19 cellular contexts compared by ENCODE assay signal in genomic region chr2:229252280-229252679, GRCh38. TPM values are rescaled to one million over a fixed set of nuclear protein-coding genes. Genes with fewer than 3 reads are reported as not detected.
A peak's percentile ranks its signal among the peaks of the same experiment; 100 is the strongest.
DNase-seq lines count a peak whose midpoint lies in the region; ATAC-seq, FAIRE-seq and TF ChIP-seq lines count a peak whose summit lies in the region.
"Had no signal": no experiment of that assay in that cellular context is flagged by ENCODE, and none has a peak within 500 bp of the region (broad histone marks: within the 10 kb centered on the region; RNA-seq: fewer than 3 reads in every experiment).

No MANE protein-coding gene starts in this region.

- H3K4me3 ChIP-seq in left ventricle myocardium inferior (no peak overlapping the region), bronchial epithelial cell (ENCODE audit: low read depth, low read length) (no peak overlapping the region)
- H3K4me3 ChIP-seq: BLaER1 treated with 17β-estradiol and CSF1 and Interleukin-3, amounts not matched to agents 10 nM and 100 nM; GM23248 had no signal

- no peaks in the 10 kb centered on the region for H3K27me3 Mint-ChIP-seq in activated naive CD4-positive, alpha-beta T cell treated with anti-CD3 and anti-CD28 coated beads for 36 hours (ENCODE audit: low read depth)
- H3K27me3 Mint-ChIP-seq: B cell; CD4-positive, CD25-positive, alpha-beta regulatory T cell had no signal

- no peaks in the 10 kb centered on the region for H3K36me3 Mint-ChIP-seq in activated naive CD4-positive, alpha-beta T cell treated with anti-CD3 and anti-CD28 coated beads for 36 hours (ENCODE audit: low read depth)
- H3K36me3 Mint-ChIP-seq: CD4-positive, CD25-positive, alpha-beta regulatory T cell; CD8-positive, alpha-beta memory T cell had no signal

- H3K9me3 ChIP-seq in left ventricle myocardium inferior (replicated peaks), result no peaks in the 10 kb centered on the region
- H3K9me3 ChIP-seq: BLaER1 treated with 17β-estradiol and CSF1 and Interleukin-3, amounts not matched to agents 10 nM and 100 nM; Caco-2 had no signal

- intact Hi-C loops in left ventricle myocardium inferior (cut with micrococcal nuclease), result no loop called here
- intact Hi-C loops in Right ventricle myocardium inferior (cut with DNase I), result no loop called here
- intact Hi-C loops in sciatic nerve (cut with DNase I), result no loop called here
- intact Hi-C loops in posterior cingulate gyrus (cut with DNase I), result no loop called here
- intact Hi-C loops in activated naive CD4-positive, alpha-beta T cell treated with anti-CD3 and anti-CD28 coated beads for 36 hours (cut with micrococcal nuclease), result no loop called here

- ATAC-seq in Right ventricle myocardium inferior (no peak), sciatic nerve (peak; percentile 3)

- peaks cover 4% of the 10 kb centered on the region for H3K36me3 ChIP-seq in left ventricle myocardium inferior
- H3K36me3 ChIP-seq in bronchial epithelial cell (ENCODE audit: control insufficient read depth, insufficient read depth, low read length), result no peaks in the 10 kb centered on the region
- H3K36me3 ChIP-seq: BLaER1 treated with 17β-estradiol and CSF1 and Interleukin-3, amounts not matched to agents 10 nM and 100 nM had no signal

- DNase-seq in left ventricle myocardium inferior, result no peak
- DNase-seq in Right ventricle myocardium inferior (ENCODE audit: missing footprints), result no peak
- DNase-seq in bronchial epithelial cell (ENCODE audit: low read depth), result peak; percentile 35
- no peak for DNase-seq in sciatic nerve (ENCODE audit: low spot score)
- DNase-seq in posterior cingulate gyrus, result no peak
- DNase-seq in activated CD4-positive, alpha-beta T cell treated with anti-CD3 and anti-CD28 coated beads for 1 hour, result no peak
- no peak for DNase-seq in activated naive CD4-positive, alpha-beta T cell treated with anti-CD3 and anti-CD28 coated beads for 36 hours
- DNase-seq: Caco-2; CD4-positive, CD25-positive, alpha-beta regulatory T cell; CD8-positive, alpha-beta memory T cell; GM23248; HCEC 1CT had no signal

- no peaks in the 10 kb centered on the region for H3K27me3 ChIP-seq in left ventricle myocardium inferior (ENCODE audit: low read depth)
- no peaks in the 10 kb centered on the region for H3K27me3 ChIP-seq in bronchial epithelial cell (ENCODE audit: control insufficient read depth, insufficient read depth, low read length)
- H3K27me3 ChIP-seq: BLaER1 treated with 17β-estradiol and CSF1 and Interleukin-3, amounts not matched to agents 10 nM and 100 nM had no signal

- H3K9me3 Mint-ChIP-seq in activated naive CD4-positive, alpha-beta T cell treated with anti-CD3 and anti-CD28 coated beads for 36 hours, result no peaks in the 10 kb centered on the region

- CTCF ChIA-PET in activated naive CD4-positive, alpha-beta T cell treated with anti-CD3 and anti-CD28 coated beads for 36 hours (lab: Charles Lee), result no interaction called here

- H3K27ac ChIP-seq in left ventricle myocardium inferior (replicated peaks), result peak overlapping the region; percentile 45
- H3K27ac ChIP-seq: BLaER1 treated with 17β-estradiol and CSF1 and Interleukin-3, amounts not matched to agents 10 nM and 100 nM; GM23248 had no signal

- H3K4me1 Mint-ChIP-seq in activated naive CD4-positive, alpha-beta T cell treated with anti-CD3 and anti-CD28 coated beads for 36 hours (ENCODE audit: low read depth), result no peaks in the 10 kb centered on the region
- H3K4me1 Mint-ChIP-seq: B cell; CD4-positive, CD25-positive, alpha-beta regulatory T cell; CD8-positive, alpha-beta memory T cell had no signal

- FAIRE-seq in bronchial epithelial cell (lab: Jason Lieb, UNC), result no peak
- FAIRE-seq: D721Med, G401.6, GM12891, H54 had no signal

- H3K27ac Mint-ChIP-seq in activated naive CD4-positive, alpha-beta T cell treated with anti-CD3 and anti-CD28 coated beads for 36 hours, result no peak overlapping the region
- H3K27ac Mint-ChIP-seq: B cell; CD4-positive, CD25-positive, alpha-beta regulatory T cell; CD8-positive, alpha-beta memory T cell had no signal

- TF ChIP-seq CTCF in left ventricle myocardium inferior (IDR thresholded peaks at IDR 0.05; ENCODE audit: borderline replicate concordance), result no peak
- no peak for TF ChIP-seq CTCF in bronchial epithelial cell (IDR thresholded peaks at IDR 0.05; ENCODE audit: insufficient read depth, low read length, severe bottlenecking)

- H3K4me1 ChIP-seq in left ventricle myocardium inferior, result no peaks in the 10 kb centered on the region
- H3K4me1 ChIP-seq: Caco-2 had no signal

- no peak overlapping the region for H3K4me3 Mint-ChIP-seq in activated naive CD4-positive, alpha-beta T cell treated with anti-CD3 and anti-CD28 coated beads for 36 hours
- H3K4me3 Mint-ChIP-seq: B cell; CD4-positive, CD25-positive, alpha-beta regulatory T cell; CD8-positive, alpha-beta memory T cell had no signal

RNA-seq across cellular contexts. Expression of gene PID1, which starts 18.8 kb away (rescaled TPM):
- total RNA-seq in left ventricle myocardium inferior (7.8 TPM), Right ventricle myocardium inferior (8.4 TPM), bronchial epithelial cell (3.2 and 9.5 TPM in 2 replicates), sciatic nerve (24.3 TPM)
- total RNA-seq in activated naive CD4-positive, alpha-beta T cell treated with anti-CD3 and anti-CD28 coated beads for 36 hours, result not detected
- total RNA-seq: B cell; CD4-positive, CD25-positive, alpha-beta regulatory T cell; CD8-positive, alpha-beta memory T cell; HT-29 had no signal
